ENCODE assay signal across 24 cellular contexts in the genomic region with DNA sequence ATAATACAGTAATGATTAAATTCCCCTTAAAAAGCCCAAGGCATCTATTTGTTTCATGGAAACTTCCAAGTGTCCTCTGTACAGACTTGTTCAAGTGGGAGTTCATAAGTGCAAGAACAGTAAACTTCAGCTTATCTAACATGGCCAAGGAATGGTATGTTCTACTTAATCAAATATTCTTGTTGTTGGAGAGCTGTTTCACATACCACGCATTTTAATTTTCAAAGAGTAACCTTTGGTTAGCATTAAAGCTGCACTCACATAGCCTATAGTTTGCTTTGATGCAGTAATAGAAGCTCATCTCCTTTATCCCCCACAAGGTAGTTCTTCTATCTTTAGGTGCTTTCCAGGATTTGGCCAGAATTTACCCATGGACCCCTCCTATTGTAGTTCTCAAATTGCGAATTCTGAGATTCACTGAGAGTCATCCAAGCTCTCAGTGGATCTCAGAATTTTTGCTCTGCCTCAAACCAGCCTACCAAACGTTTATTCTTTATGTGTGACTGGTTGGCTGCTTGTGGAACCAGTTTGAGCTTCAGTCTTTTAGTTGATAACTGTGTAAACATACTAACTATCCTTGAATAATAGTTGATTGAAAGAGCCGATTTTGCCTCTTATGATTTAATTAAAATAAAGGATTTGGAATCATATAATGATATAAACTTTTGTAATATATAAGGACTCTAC.
DNase-seq lines count a peak whose midpoint lies in the region; ATAC-seq, FAIRE-seq and TF ChIP-seq lines count a peak whose summit lies in the region.
"Had no signal": no experiment of that assay in that cellular context is flagged by ENCODE, and none has a peak within 500 bp of the region (broad histone marks: within the 10 kb centered on the region; RNA-seq: fewer than 3 reads in every experiment).

No MANE protein-coding gene starts in this region.

- H3K36me3 ChIP-seq in Caco-2 (ENCODE audit: control insufficient read depth, insufficient read depth, low read length): no peaks in the 10 kb centered on the region
- H3K36me3 ChIP-seq: MG63 had no signal

- no peaks in the 10 kb centered on the region for H3K36me3 Mint-ChIP-seq in Caco-2 (ENCODE audit: insufficient read depth, unreplicated experiment)
- H3K36me3 Mint-ChIP-seq: activated naive CD8-positive, alpha-beta T cell treated with anti-CD3 and anti-CD28 coated beads for 36 hours; CD14-positive monocyte; memory B cell had no signal

- no peak for FAIRE-seq in urothelium cell line (lab: Jason Lieb, UNC)
- FAIRE-seq: islet of Langerhans had no signal

- no peaks in the 10 kb centered on the region for H3K9me3 Mint-ChIP-seq in Caco-2 (ENCODE audit: unreplicated experiment)
- H3K9me3 Mint-ChIP-seq: activated naive CD8-positive, alpha-beta T cell treated with anti-CD3 and anti-CD28 coated beads for 36 hours; memory B cell had no signal

- H3K4me3 Mint-ChIP-seq in Caco-2 (ENCODE audit: unreplicated experiment): no peak overlapping the region
- H3K4me3 Mint-ChIP-seq: activated naive CD8-positive, alpha-beta T cell treated with anti-CD3 and anti-CD28 coated beads for 36 hours; CD14-positive monocyte; H9; memory B cell had no signal

- TF ChIP-seq CTCF in Caco-2 (IDR thresholded peaks at IDR 0.05; ENCODE audit: insufficient read depth in 1 of 2, low read depth in 1 of 2, low read length in 1 of 2, severe bottlenecking in 1 of 2, unreplicated experiment in 1 of 2): no peak
- TF ChIP-seq CTCF in foreskin keratinocyte (conservative IDR thresholded peaks at IDR 0.05): no peak

- intact Hi-C loops in Caco-2 (cut with micrococcal nuclease; ENCODE audit: unreplicated experiment): loop anchor here (1.0 to 2.0 kb wide), 2 partner anchors 19 to 33 kb away; no protein-coding TSS in a partner anchor

- H3K27ac Mint-ChIP-seq in Caco-2 (ENCODE audit: unreplicated experiment): peak overlapping the region; percentile 80
- H3K27ac Mint-ChIP-seq: activated naive CD8-positive, alpha-beta T cell treated with anti-CD3 and anti-CD28 coated beads for 36 hours; CD14-positive monocyte; H9; memory B cell had no signal

- DNase-seq in Caco-2 (peak; percentile 47 to 54), amniotic epithelial cell (ENCODE audit: low read depth) (peak; percentile 90), foreskin keratinocyte (peak in 1 of 2 donors; percentile 64), non-pigmented ciliary epithelial cell (ENCODE audit: low read depth) (peak; percentile 34), urothelium cell line (ENCODE audit: low spot score) (no peak)
- no peak for DNase-seq in effector CD8-positive, alpha-beta T cell (lab: John Stamatoyannopoulos, UW)
- DNase-seq: activated CD4-positive, alpha-beta T cell treated with anti-CD3 and anti-CD28 coated beads, Interleukin-2, amount 50 U/mL, for 48 hours; activated CD4-positive, CD25-positive, alpha-beta regulatory T cell; activated naive CD8-positive, alpha-beta T cell treated with anti-CD3 and anti-CD28 coated beads for 36 hours; dermis blood vessel endothelial cell; foreskin fibroblast; H9; MG63; NCI-H1436 treated with DMSO at 0.1 percent for 48 hours; NCI-H526; RPMI8226; substantia nigra; T-helper 9 cell had no signal

- CTCF ChIA-PET in Caco-2 (lab: Charles Lee): no interaction called here

- H3K9me3 ChIP-seq in Caco-2: no peaks in the 10 kb centered on the region
- H3K9me3 ChIP-seq: MG63 had no signal

- no TSS peak for BruUV-seq in Caco-2 (replicated peaks; lab: Mats Ljungman, UMichigan)

- POLR2A ChIA-PET in Caco-2 (lab: Charles Lee): no interaction called here

- H3K4me1 ChIP-seq in Caco-2: peaks cover 32% of the 10 kb centered on the region
- peaks cover 8% of the 10 kb centered on the region for H3K4me1 ChIP-seq in foreskin keratinocyte

- H3K4me3 ChIP-seq in Caco-2 (ENCODE audit: low read depth, low read length): no peak overlapping the region
- H3K4me3 ChIP-seq: MG63 had no signal

- no peaks in the 10 kb centered on the region for H3K27me3 ChIP-seq in Caco-2 (replicated peaks; ENCODE audit: control insufficient read depth, insufficient read depth, low read length)
- H3K27me3 ChIP-seq in foreskin keratinocyte: no peaks in the 10 kb centered on the region
- H3K27me3 ChIP-seq: MG63 had no signal

- H3K27me3 Mint-ChIP-seq in Caco-2 (ENCODE audit: insufficient read depth, unreplicated experiment): no peaks in the 10 kb centered on the region
- H3K27me3 Mint-ChIP-seq: activated naive CD8-positive, alpha-beta T cell treated with anti-CD3 and anti-CD28 coated beads for 36 hours had no signal

- peaks cover 29% of the 10 kb centered on the region for H3K4me1 Mint-ChIP-seq in Caco-2 (ENCODE audit: low read depth, unreplicated experiment)
- H3K4me1 Mint-ChIP-seq: activated naive CD8-positive, alpha-beta T cell treated with anti-CD3 and anti-CD28 coated beads for 36 hours; CD14-positive monocyte; memory B cell had no signal

- H3K27ac ChIP-seq in foreskin keratinocyte: no peak overlapping the region

- ATAC-seq in foreskin keratinocyte: peak; percentile 18
- ATAC-seq in GM19351 (IDR thresholded peaks at IDR 0.05; ENCODE audit: unreplicated experiment): no peak
- ATAC-seq in GM18868 (IDR thresholded peaks at IDR 0.05; ENCODE audit: unreplicated experiment): no peak
- ATAC-seq: sciatic nerve had no signal

Comparison
In these comparisons a context has a peak if more than half of its experiments do, and no peak if none do; other contexts are left out.
1. DNase-seq: peak in Caco-2 (2 of 2), amniotic epithelial cell (single experiment) and non-pigmented ciliary epithelial cell (single experiment); none in effector CD8-positive, alpha-beta T cell (single experiment) and urothelium cell line (single experiment).